In genomic region chr3:53137221-53137620, GRCh38 we compare ENCODE assay signal across 17 cellular contexts. TPM values are rescaled to one million over a fixed set of nuclear protein-coding genes. Genes with fewer than 3 reads are reported as not detected.
DNase-seq lines count a peak whose midpoint lies in the region; TF ChIP-seq lines count a peak whose summit lies in the region.
"Had no signal": no experiment of that assay in that cellular context is flagged by ENCODE, and none has a peak within 500 bp of the region (broad histone marks: within the 10 kb centered on the region; RNA-seq: fewer than 3 reads in every experiment).

No MANE protein-coding gene starts in this region.

- H3K4me3 Mint-ChIP-seq in dendritic cell treated with granulocyte-macrophage colony-stimulating factor and Interleukin-4, amounts not matched to agents 40 ng/mL and 50 ng/mL, for 4 days = no peak overlapping the region
- H3K4me3 Mint-ChIP-seq: T-cell had no signal

- H3F3A ChIP-seq in smooth muscle cell (ENCODE audit: low read depth) = no peaks in the 10 kb centered on the region

- no peak overlapping the region for H3K4me2 ChIP-seq in smooth muscle cell
- H3K4me2 ChIP-seq: A549 had no signal

- intact Hi-C loops in dendritic cell treated with granulocyte-macrophage colony-stimulating factor and Interleukin-4, amounts not matched to agents 40 ng/mL and 50 ng/mL, for 4 days (cut with micrococcal nuclease) = no loop called here

- H3K9ac ChIP-seq in smooth muscle cell (ENCODE audit: low read depth) = no peak overlapping the region

- H3K27ac ChIP-seq in 22Rv1 = peak overlapping the region; percentile 51
- H3K27ac ChIP-seq in WERI-Rb-1 = no peak overlapping the region
- H3K27ac ChIP-seq in smooth muscle cell (ENCODE audit: low read depth) = no peak overlapping the region
- H3K27ac ChIP-seq: A549, SK-N-MC had no signal

- H3K36me3 Mint-ChIP-seq in dendritic cell treated with granulocyte-macrophage colony-stimulating factor and Interleukin-4, amounts not matched to agents 40 ng/mL and 50 ng/mL, for 4 days (ENCODE audit: low read depth) = no peaks in the 10 kb centered on the region
- H3K36me3 Mint-ChIP-seq: T-cell had no signal

- H3K4me3 ChIP-seq in WERI-Rb-1 (ENCODE audit: low read depth, low read length) (no peak overlapping the region), smooth muscle cell (no peak overlapping the region)
- H3K4me3 ChIP-seq: A549, HAP-1, SK-N-MC had no signal

- H3K4me1 Mint-ChIP-seq in dendritic cell treated with granulocyte-macrophage colony-stimulating factor and Interleukin-4, amounts not matched to agents 40 ng/mL and 50 ng/mL, for 4 days (ENCODE audit: low read depth) = peaks cover 60% of the 10 kb centered on the region

- H3K4me1 ChIP-seq in smooth muscle cell (ENCODE audit: low read depth) = no peaks in the 10 kb centered on the region
- H3K4me1 ChIP-seq: Caco-2, HAP-1 had no signal

- no peaks in the 10 kb centered on the region for H4K20me1 ChIP-seq in smooth muscle cell (ENCODE audit: low read depth)

- no peaks in the 10 kb centered on the region for H3K79me2 ChIP-seq in smooth muscle cell (ENCODE audit: low read depth)

- peak overlapping the region; percentile 49 for H3K27ac Mint-ChIP-seq in dendritic cell treated with granulocyte-macrophage colony-stimulating factor and Interleukin-4, amounts not matched to agents 40 ng/mL and 50 ng/mL, for 4 days
- H3K27ac Mint-ChIP-seq: T-cell had no signal

- H3K36me3 ChIP-seq in WERI-Rb-1 (no peaks in the 10 kb centered on the region), smooth muscle cell (ENCODE audit: low read depth) (no peaks in the 10 kb centered on the region)
- H3K36me3 ChIP-seq: HAP-1 had no signal

- no peaks in the 10 kb centered on the region for H3K27me3 Mint-ChIP-seq in dendritic cell treated with granulocyte-macrophage colony-stimulating factor and Interleukin-4, amounts not matched to agents 40 ng/mL and 50 ng/mL, for 4 days
- H3K27me3 Mint-ChIP-seq: T-cell had no signal

- no peaks in the 10 kb centered on the region for H3K27me3 ChIP-seq in WERI-Rb-1 (ENCODE audit: insufficient read depth, low read depth, severe bottlenecking)
- no peaks in the 10 kb centered on the region for H3K27me3 ChIP-seq in smooth muscle cell (ENCODE audit: low read depth)

- DNase-seq in NCI-H2107 (lab: John Stamatoyannopoulos, UW) (peak; percentile 25), NCI-H2107 treated with DMSO at 0.1 percent for 48 hours (lab: John Stamatoyannopoulos, UW; ENCODE audit: unreplicated experiment) (no peak), DMS79 treated with DMSO at 0.1 percent for 48 hours (lab: John Stamatoyannopoulos, UW) (peak; percentile 9), WERI-Rb-1 (no peak), smooth muscle cell (lab: John Stamatoyannopoulos, UW; ENCODE audit: unreplicated experiment) (no peak)
- DNase-seq in stimulated activated naive CD4-positive, alpha-beta T cell (lab: John Stamatoyannopoulos, UW) = no peak
- DNase-seq: Caco-2, DND-41, GDM1, NCI-H1417 treated with DMSO at 0.1 percent for 48 hours, NCI-H446, T-cell had no signal

- H2AFZ ChIP-seq in smooth muscle cell (ENCODE audit: low read depth) = no peak overlapping the region

- no peaks in the 10 kb centered on the region for H3K9me3 Mint-ChIP-seq in dendritic cell treated with granulocyte-macrophage colony-stimulating factor and Interleukin-4, amounts not matched to agents 40 ng/mL and 50 ng/mL, for 4 days
- H3K9me3 Mint-ChIP-seq: T-cell had no signal

- no peaks in the 10 kb centered on the region for H3K9me3 ChIP-seq in WERI-Rb-1 (ENCODE audit: severe bottlenecking)
- no peaks in the 10 kb centered on the region for H3K9me3 ChIP-seq in smooth muscle cell (replicated peaks; ENCODE audit: low read depth)
- H3K9me3 ChIP-seq: A549, Caco-2, HAP-1 had no signal

- whole genome bisulfite sequencing in smooth muscle cell (ENCODE audit: low lambda C conversion rate) = 94% methylated on average over 2 of the region's 2 CpGs

- no peak for TF ChIP-seq CTCF in 22Rv1 (IDR thresholded peaks at IDR 0.05)
- no peak for TF ChIP-seq CTCF in WERI-Rb-1 (IDR thresholded peaks at IDR 0.05; ENCODE audit: low read depth, low read length)
- no peak for TF ChIP-seq CTCF in smooth muscle cell (IDR thresholded peaks at IDR 0.05; ENCODE audit: borderline replicate concordance, insufficient read depth, poor library complexity, severe bottlenecking)

RNA-seq across cellular contexts. Expression of gene RFT1, which starts 7.0 kb away (rescaled TPM):
- 13.3 and 16.4 TPM in 2 replicates for total RNA-seq in smooth muscle cell
- polyA plus RNA-seq in smooth muscle cell = 25.7 and 30.1 TPM in 2 replicates

RNA-seq across cellular contexts. Expression of gene PRKCD, which starts 23.8 kb away (rescaled TPM):
- total RNA-seq in smooth muscle cell = 6.1 and 6.5 TPM in 2 replicates
- 21.3 and 22.5 TPM in 2 replicates for polyA plus RNA-seq in smooth muscle cell

Comparison
In these comparisons a context has a peak if more than half of its experiments do, and no peak if none do; other contexts are left out.
1. DNase-seq: peak in NCI-H2107 (single experiment) and DMS79 treated with DMSO at 0.1 percent for 48 hours (single experiment); none in NCI-H2107 treated with DMSO at 0.1 percent for 48 hours (single experiment), WERI-Rb-1 (single experiment), smooth muscle cell (single experiment) and stimulated activated naive CD4-positive, alpha-beta T cell (0 of 6).